Comparison of ENCODE assay signal across 21 cellular contexts in genomic region chr1:168653567-168653966, GRCh38.
DNase-seq lines count a peak whose midpoint lies in the region; ATAC-seq and TF ChIP-seq lines count a peak whose summit lies in the region.
"Had no signal": no experiment of that assay in that cellular context is flagged by ENCODE, and none has a peak within 500 bp of the region (broad histone marks: within the 10 kb centered on the region; RNA-seq: fewer than 3 reads in every experiment).

No MANE protein-coding gene starts in this region.

- H3K27me3 ChIP-seq in PC-3 (ENCODE audit: low read length) (no peaks in the 10 kb centered on the region), osteoblast (ENCODE audit: insufficient read depth, low read length) (peaks cover 2% of the 10 kb centered on the region), MM.1S (replicated peaks; ENCODE audit: insufficient read depth, low read length) (no peaks in the 10 kb centered on the region)
- H3K27me3 ChIP-seq: body of pancreas, sigmoid colon, thyroid gland had no signal

- no peaks in the 10 kb centered on the region for H3F3A ChIP-seq in PC-3 (ENCODE audit: low read length, unreplicated experiment)
- H3F3A ChIP-seq in MM.1S (ENCODE audit: insufficient read depth, low read length) = no peaks in the 10 kb centered on the region

- POLR2A ChIA-PET in PC-3 (lab: Charles Lee; ENCODE audit: unreplicated experiment) = no interaction called here

- no peak overlapping the region for H3K27ac ChIP-seq in PC-3 (ENCODE audit: low read length)
- H3K27ac ChIP-seq in osteoblast (ENCODE audit: low read depth, low read length) = peak overlapping the region; percentile 26
- no peak overlapping the region for H3K27ac ChIP-seq in MM.1S (ENCODE audit: low read length)
- H3K27ac ChIP-seq: body of pancreas, lower lobe of right lung, sigmoid colon, thyroid gland had no signal

- H2AFZ ChIP-seq in PC-3 (ENCODE audit: low read length) = no peak overlapping the region
- H2AFZ ChIP-seq in osteoblast (ENCODE audit: low read length) = no peak overlapping the region
- H2AFZ ChIP-seq in MM.1S (ENCODE audit: low read length) = no peak overlapping the region

- H3K4me3 ChIP-seq in PC-3 (ENCODE audit: low read length) (no peak overlapping the region), osteoblast (ENCODE audit: insufficient read depth, low read length) (no peak overlapping the region), MM.1S (ENCODE audit: low read length) (no peak overlapping the region)
- H3K4me3 ChIP-seq: body of pancreas, GM12878, lower lobe of right lung, sigmoid colon, thyroid gland had no signal

- intact Hi-C loops in PC-3 (cut with micrococcal nuclease) = no loop called here
- intact Hi-C loops in cardiac septum (cut with DNase I) = no loop called here

- no TSS peak for BruUV-seq in PC-3 (replicated peaks; lab: Mats Ljungman, UMichigan)

- H3K4me1 ChIP-seq in PC-3 (ENCODE audit: insufficient read depth, low read length) = no peaks in the 10 kb centered on the region
- H3K4me1 ChIP-seq in osteoblast (ENCODE audit: insufficient read depth, low read length) = peaks cover 17% of the 10 kb centered on the region
- H3K4me1 ChIP-seq in MM.1S (ENCODE audit: low read length) = no peaks in the 10 kb centered on the region
- H3K4me1 ChIP-seq: body of pancreas, lower lobe of right lung, thyroid gland had no signal

- H3K79me2 ChIP-seq in PC-3 (ENCODE audit: low read length) = no peaks in the 10 kb centered on the region
- no peaks in the 10 kb centered on the region for H3K79me2 ChIP-seq in osteoblast (ENCODE audit: insufficient read depth, low read length)
- no peaks in the 10 kb centered on the region for H3K79me2 ChIP-seq in MM.1S (ENCODE audit: low read length)

- TF ChIP-seq CTCF in PC-3 (conservative IDR thresholded peaks at IDR 0.05; ENCODE audit: low read depth, low read length) = no peak
- TF ChIP-seq CTCF in osteoblast (IDR thresholded peaks at IDR 0.05; ENCODE audit: extremely low read depth, low read depth, low read length) = no peak
- TF ChIP-seq CTCF in MM.1S (IDR thresholded peaks at IDR 0.05; ENCODE audit: low read length) = no peak

- H3K9me3 ChIP-seq in PC-3 (ENCODE audit: low read length) (no peaks in the 10 kb centered on the region), osteoblast (ENCODE audit: low read depth, low read length) (no peaks in the 10 kb centered on the region), MM.1S (replicated peaks; ENCODE audit: insufficient read depth, low read length) (no peaks in the 10 kb centered on the region)
- H3K9me3 ChIP-seq: body of pancreas, lower lobe of right lung, sigmoid colon, thyroid gland had no signal

- no peak overlapping the region for H3K9ac ChIP-seq in PC-3 (ENCODE audit: low read length)
- H3K9ac ChIP-seq in MM.1S (ENCODE audit: low read length) = no peak overlapping the region

- DNase-seq in AG20443 (ENCODE audit: low spot score) (peak; percentile 79), PC-3 (peak; percentile 32), cerebellum (ENCODE audit: low spot score) (peak; percentile 16), osteoblast (ENCODE audit: insufficient read length, low spot score, missing footprints) (peak; percentile 32), MM.1S (no peak), cardiac septum (ENCODE audit: low spot score) (no peak)
- DNase-seq in activated T-cell treated with anti-CD3 and anti-CD28 coated beads, Interleukin-2, amount 50 U/mL, for 1 hour = no peak
- no peak for DNase-seq in stimulated activated CD8-positive, alpha-beta memory T cell treated with anti-CD3 and anti-CD28 coated beads, Interleukin-4, amount 100 ng/mL, for 48 hours
- DNase-seq: activated CD4-positive, alpha-beta T cell treated with anti-CD3 and anti-CD28 coated beads for 36 hours; activated CD8-positive, alpha-beta memory T cell treated with anti-CD3 and anti-CD28 coated beads, Interleukin-2, amount 10 ng/mL, durations not matched to agents 7 days and 5 days; body of pancreas; CD4-positive, alpha-beta memory T cell; H9; lower lobe of right lung; NCI-H1092; NCI-H2029; RPMI8226; sigmoid colon; stimulated activated naive CD4-positive, alpha-beta T cell; thyroid gland had no signal

- no peak for ATAC-seq in PC-3
- ATAC-seq: activated CD4-positive, alpha-beta T cell treated with anti-CD3 and anti-CD28 coated beads for 36 hours; activated CD8-positive, alpha-beta memory T cell treated with anti-CD3 and anti-CD28 coated beads, Interleukin-2, amount 10 ng/mL, durations not matched to agents 7 days and 5 days; body of pancreas; GM12878; lower lobe of right lung had no signal

- CTCF ChIA-PET in PC-3 (lab: Charles Lee) = no interaction called here

- H3K9me2 ChIP-seq in PC-3 (replicated peaks; ENCODE audit: low read length) = no peaks in the 10 kb centered on the region
- H3K9me2 ChIP-seq in MM.1S (replicated peaks; ENCODE audit: insufficient read depth, low read length) = no peaks in the 10 kb centered on the region

- H4K20me1 ChIP-seq in PC-3 (ENCODE audit: low read length) (no peaks in the 10 kb centered on the region), osteoblast (ENCODE audit: insufficient read depth, low read length) (no peaks in the 10 kb centered on the region), MM.1S (ENCODE audit: insufficient read depth, low read length) (no peaks in the 10 kb centered on the region)

- H3K4me2 ChIP-seq in PC-3 (ENCODE audit: low read length) (no peak overlapping the region), osteoblast (ENCODE audit: insufficient read depth, low read length) (no peak overlapping the region), MM.1S (ENCODE audit: low read depth, low read length) (no peak overlapping the region)

- H3K36me3 ChIP-seq in PC-3 (ENCODE audit: low read depth, low read length) = no peaks in the 10 kb centered on the region
- H3K36me3 ChIP-seq in osteoblast (ENCODE audit: insufficient read depth, low read length) = no peaks in the 10 kb centered on the region
- no peaks in the 10 kb centered on the region for H3K36me3 ChIP-seq in MM.1S (replicated peaks; ENCODE audit: insufficient read depth, low read length)
- H3K36me3 ChIP-seq: lower lobe of right lung, sigmoid colon, thyroid gland had no signal

Comparison
In these comparisons a context has a peak if more than half of its experiments do, and no peak if none do; other contexts are left out.
1. DNase-seq: peak in AG20443 (single experiment), PC-3 (single experiment), cerebellum (single experiment) and osteoblast (single experiment); none in MM.1S (single experiment), activated T-cell treated with anti-CD3 and anti-CD28 coated beads, Interleukin-2, amount 50 U/mL, for 1 hour (single experiment), stimulated activated CD8-positive, alpha-beta memory T cell treated with anti-CD3 and anti-CD28 coated beads, Interleukin-4, amount 100 ng/mL, for 48 hours (single experiment) and cardiac septum (single experiment).